In genomic region chr1:246460411-246460810, GRCh38 we compare ENCODE assay signal across 18 cellular contexts. TPM values are rescaled to one million over a fixed set of nuclear protein-coding genes. Genes with fewer than 3 reads are reported as not detected.
DNase-seq lines count a peak whose midpoint lies in the region; ATAC-seq, FAIRE-seq and TF ChIP-seq lines count a peak whose summit lies in the region.
"Had no signal": no experiment of that assay in that cellular context is flagged by ENCODE, and none has a peak within 500 bp of the region (broad histone marks: within the 10 kb centered on the region; RNA-seq: fewer than 3 reads in every experiment).

No MANE protein-coding gene starts in this region.

- 93 to 100% methylated on average over 1 of the region's 1 CpG for WGBS in GM23248 (ENCODE audit: low coverage in 1 of 2, low lambda C conversion rate in 2 of 2, missing lambda C conversion rate in 2 of 2), 2 experiments
- WGBS in psoas muscle, 3 donors: 89 to 100% (median 95%) methylated on average over 1 of the region's 1 CpG

- H3K4me1 ChIP-seq in GM23248 (ENCODE audit: insufficient read depth) (peaks cover 9% of the 10 kb centered on the region), adipocyte (ENCODE audit: control insufficient read depth, insufficient read depth, low read length) (peaks cover 23% of the 10 kb centered on the region), psoas muscle (no peaks in the 10 kb centered on the region)

- no peak overlapping the region for H3K4me2 ChIP-seq in GM23248 (ENCODE audit: unreplicated experiment)
- H3K4me2 ChIP-seq: BLaER1, GM23338 had no signal

- H3K9me2 ChIP-seq in GM23248 (ENCODE audit: insufficient read depth): no peaks in the 10 kb centered on the region

- ATAC-seq in activated naive CD8-positive, alpha-beta T cell treated with anti-CD3 and anti-CD28 coated beads, Interleukin-2, amount 50 U/mL, for 24 hours: no peak
- ATAC-seq in psoas muscle: no peak
- ATAC-seq: GM23338 had no signal

- no peaks in the 10 kb centered on the region for H3K27me3 Mint-ChIP-seq in activated naive CD8-positive, alpha-beta T cell treated with anti-CD3 and anti-CD28 coated beads, Interleukin-2, amount 50 U/mL, for 24 hours
- H3K27me3 Mint-ChIP-seq: CD4-positive, alpha-beta memory T cell had no signal

- H3K4me3 ChIP-seq in GM23248 (no peak overlapping the region), adipocyte (ENCODE audit: low read length) (no peak overlapping the region), fibroblast of pulmonary artery (replicated peaks; ENCODE audit: low read depth, low read length) (no peak overlapping the region), psoas muscle (no peak overlapping the region)
- H3K4me3 ChIP-seq: BLaER1, GM23338 had no signal

- H3K36me3 ChIP-seq in GM23248 (ENCODE audit: low read depth) (no peaks in the 10 kb centered on the region), adipocyte (ENCODE audit: control insufficient read depth, insufficient read depth, low read length, severe bottlenecking) (no peaks in the 10 kb centered on the region), psoas muscle (ENCODE audit: insufficient read depth in 1 of 2, low read depth in 1 of 2) (no peaks in the 10 kb centered on the region)

- peaks cover 14% of the 10 kb centered on the region for H3K4me1 Mint-ChIP-seq in activated naive CD8-positive, alpha-beta T cell treated with anti-CD3 and anti-CD28 coated beads, Interleukin-2, amount 50 U/mL, for 24 hours

- H3K36me3 Mint-ChIP-seq in activated naive CD8-positive, alpha-beta T cell treated with anti-CD3 and anti-CD28 coated beads, Interleukin-2, amount 50 U/mL, for 24 hours (ENCODE audit: low read depth): peaks cover 6% of the 10 kb centered on the region

- H3K9me3 ChIP-seq in GM23248 (ENCODE audit: low read depth): no peaks in the 10 kb centered on the region
- no peaks in the 10 kb centered on the region for H3K9me3 ChIP-seq in adipocyte (ENCODE audit: control insufficient read depth, low read length)
- no peaks in the 10 kb centered on the region for H3K9me3 ChIP-seq in psoas muscle

- H3K9ac ChIP-seq in GM23248: no peak overlapping the region
- no peak overlapping the region for H3K9ac ChIP-seq in adipocyte (ENCODE audit: low read length)
- H3K9ac ChIP-seq: BLaER1 had no signal

- no peaks in the 10 kb centered on the region for H4K20me1 ChIP-seq in GM23248 (ENCODE audit: insufficient read depth)

- no peaks in the 10 kb centered on the region for H3K9me3 Mint-ChIP-seq in activated naive CD8-positive, alpha-beta T cell treated with anti-CD3 and anti-CD28 coated beads, Interleukin-2, amount 50 U/mL, for 24 hours
- H3K9me3 Mint-ChIP-seq: GM23338 had no signal

- H3K27me3 ChIP-seq in GM23248 (replicated peaks; ENCODE audit: insufficient read depth) (no peaks in the 10 kb centered on the region), adipocyte (replicated peaks; ENCODE audit: control insufficient read depth, insufficient read depth, low read length) (no peaks in the 10 kb centered on the region), psoas muscle (ENCODE audit: insufficient read depth in 3 of 3, low read length in 2 of 3) (no peaks in the 10 kb centered on the region)
- H3K27me3 ChIP-seq: BLaER1 had no signal

- no peak for TF ChIP-seq CTCF in D721Med (IDR thresholded peaks at IDR 0.05; ENCODE audit: insufficient read depth, missing control alignments)
- no peak for TF ChIP-seq CTCF in fibroblast of pulmonary artery (IDR thresholded peaks at IDR 0.05; ENCODE audit: low read length, missing control alignments)
- no peak for TF ChIP-seq CTCF in psoas muscle (IDR thresholded peaks at IDR 0.05)

- intact Hi-C loops in psoas muscle (cut with DNase I): no loop called here

- no peak overlapping the region for H3K4me3 Mint-ChIP-seq in activated naive CD8-positive, alpha-beta T cell treated with anti-CD3 and anti-CD28 coated beads, Interleukin-2, amount 50 U/mL, for 24 hours
- H3K4me3 Mint-ChIP-seq: CD14-positive monocyte; CD4-positive, alpha-beta memory T cell; GM23338 had no signal

- H3F3A ChIP-seq in GM23248 (ENCODE audit: insufficient read depth): no peaks in the 10 kb centered on the region; the same call in 1 of the 2 replicates

- DNase-seq in D721Med (ENCODE audit: insufficient read length, low spot score) (no peak), GM23248 (peak; percentile 7), adipocyte (ENCODE audit: low read depth) (peak; percentile 32), fibroblast of pulmonary artery (ENCODE audit: low read depth) (peak; percentile 46), psoas muscle (no peak), NAMALWA (ENCODE audit: low spot score) (no peak)
- DNase-seq in activated naive CD8-positive, alpha-beta T cell treated with anti-CD3 and anti-CD28 coated beads, Interleukin-2, amount 50 U/mL, for 24 hours: no peak
- DNase-seq in activated CD4-positive, alpha-beta T cell treated with anti-CD3 and anti-CD28 coated beads for 4 hours: no peak
- DNase-seq: 8988T; CD4-positive, alpha-beta memory T cell; HCEC 1CT had no signal

- in situ Hi-C loops in GM23248 (cut with MboI): loop anchor here (25.0 kb wide), 2 partner anchors 448 to 1323 kb away; no protein-coding TSS in a partner anchor

- peaks cover 7% of the 10 kb centered on the region; the same call in 1 of the 2 replicates for H3K79me2 ChIP-seq in GM23248 (ENCODE audit: insufficient read depth)

- no peak overlapping the region for H2AFZ ChIP-seq in GM23248
- H2AFZ ChIP-seq: GM23338 had no signal

- H3K27ac ChIP-seq in GM23248: no peak overlapping the region
- H3K27ac ChIP-seq in psoas muscle: no peak overlapping the region
- H3K27ac ChIP-seq: BLaER1 had no signal

- peak; percentile 60 for FAIRE-seq in D721Med (lab: Jason Lieb, UNC)
- FAIRE-seq: G401.6, GM12892, GM18507, H54 had no signal

- H3K27ac Mint-ChIP-seq in activated naive CD8-positive, alpha-beta T cell treated with anti-CD3 and anti-CD28 coated beads, Interleukin-2, amount 50 U/mL, for 24 hours: no peak overlapping the region
- H3K27ac Mint-ChIP-seq: CD14-positive monocyte, GM23338 had no signal

RNA-seq across cellular contexts. Expression of gene SMYD3, which starts 46.7 kb away (rescaled TPM):
- 32.1 and 39.1 TPM in 2 replicates for total RNA-seq in GM23248 (2014; rRNA removed; shearing (Covaris generic))
- polyA plus RNA-seq in GM23248 (2016; fragmentation: Nextera tagmentation; extraction: Ambion mirVana) (39.1 and 44.8 TPM in 2 replicates), psoas muscle (1 to 10 TPM; 2.9 to 4.2 (median 3.7) TPM)
- total RNA-seq in psoas muscle: 1 to 10 TPM; 4.9 to 6.4 (median 5.8) TPM

Comparison
In these comparisons a context has a peak if more than half of its experiments do, and no peak if none do; other contexts are left out.
1. DNase-seq: peak in GM23248 (single experiment), adipocyte (single experiment) and fibroblast of pulmonary artery (single experiment); none in D721Med (single experiment), activated naive CD8-positive, alpha-beta T cell treated with anti-CD3 and anti-CD28 coated beads, Interleukin-2, amount 50 U/mL, for 24 hours (single experiment), psoas muscle (0 of 2), NAMALWA (single experiment) and activated CD4-positive, alpha-beta T cell treated with anti-CD3 and anti-CD28 coated beads for 4 hours (0 of 2).